In genomic region chr17:47064684-47065083, GRCh38 we compare ENCODE assay signal across 39 cellular contexts.
"Had no signal": no experiment of that assay in that cellular context is flagged by ENCODE, and none has a peak within 500 bp of the region (broad histone marks: within the 10 kb centered on the region; RNA-seq: fewer than 3 reads in every experiment).

No MANE protein-coding gene starts in this region.

- H3K9me3 ChIP-seq: adrenal gland, body of pancreas, breast epithelium had no signal

- ATAC-seq: activated CD4-positive, alpha-beta T cell treated with anti-CD3 and anti-CD28 coated beads for 36 hours; activated CD4-positive, CD25-positive, alpha-beta regulatory T cell treated with anti-CD3 and anti-CD28 coated beads, Interleukin-2, amount 50 U/mL, for 24 hours; activated CD8-positive, alpha-beta memory T cell treated with anti-CD3 and anti-CD28 coated beads, Interleukin-2, amount 10 ng/mL, durations not matched to agents 7 days and 5 days; activated CD8-positive, alpha-beta T cell treated with anti-CD3 and anti-CD28 coated beads, Interleukin-2, amount 10 ng/mL, durations not matched to agents 7 days and 5 days; activated naive CD4-positive, alpha-beta T cell treated with anti-CD3 and anti-CD28 coated beads, Interleukin-2, amount 50 U/mL, for 72 hours; activated T-helper 17 cell treated with anti-CD3 and anti-CD28 coated beads, Interleukin-2, amount 50 U/mL, for 72 hours; body of pancreas had no signal

- H3K4me3 Mint-ChIP-seq: activated CD4-positive, alpha-beta memory T cell treated with anti-CD3 and anti-CD28 coated beads, Interleukin-2, amount 10 ng/mL, durations not matched to agents 7 days and 5 days; activated CD4-positive, alpha-beta T cell treated with anti-CD3 and anti-CD28 coated beads for 36 hours; activated CD4-positive, alpha-beta T cell treated with anti-CD3 and anti-CD28 coated beads, Interleukin-2, amount 10 ng/mL, durations not matched to agents 7 days and 5 days; activated CD8-positive, alpha-beta memory T cell treated with anti-CD3 and anti-CD28 coated beads, Interleukin-2, amount 10 ng/mL, durations not matched to agents 7 days and 5 days; activated CD8-positive, alpha-beta T cell treated with anti-CD3 and anti-CD28 coated beads, Interleukin-2, amount 10 ng/mL, durations not matched to agents 7 days and 5 days; activated naive CD4-positive, alpha-beta T cell treated with anti-CD3 and anti-CD28 coated beads for 36 hours; activated naive CD8-positive, alpha-beta T cell treated with anti-CD3 and anti-CD28 coated beads for 36 hours; activated T-cell treated with anti-CD3 and anti-CD28 coated beads, Interleukin-2, amount 50 U/mL, for 24 hours; activated T-helper 17 cell treated with anti-CD3 and anti-CD28 coated beads, Interleukin-2, amount 50 U/mL, for 72 hours; central memory CD8-positive, alpha-beta T cell; T-helper 1 cell treated with Interleukin-12 subunit alpha and Interleukin-12 subunit beta and Interleukin-4 antibody, amounts not matched to agents 30 μg/mL and 1 μg/mL, for 36 hours; T-helper 2 cell treated with Interferon-gamma antibody and Interleukin-4, amounts not matched to agents 5 μg/mL and 100 μg/mL, for 36 hours had no signal

- H3K27ac ChIP-seq: adrenal gland, body of pancreas, brain microvascular endothelial cell, breast epithelium, VCaP had no signal

- H3K4me3 ChIP-seq: adrenal gland, body of pancreas, breast epithelium had no signal

- FAIRE-seq: astrocyte, TTC549 had no signal

- H3K4me1 ChIP-seq: breast epithelium had no signal

- H3K36me3 ChIP-seq: adrenal gland, breast epithelium had no signal

- DNase-seq: activated CD4-positive, alpha-beta memory T cell treated with anti-CD3 and anti-CD28 coated beads, Interleukin-2, amount 10 ng/mL, durations not matched to agents 7 days and 5 days; activated CD4-positive, alpha-beta T cell treated with anti-CD3 and anti-CD28 coated beads for 1 hour; activated CD4-positive, alpha-beta T cell treated with anti-CD3 and anti-CD28 coated beads for 36 hours; activated CD4-positive, alpha-beta T cell treated with anti-CD3 and anti-CD28 coated beads for 48 hours; activated CD4-positive, alpha-beta T cell treated with anti-CD3 and anti-CD28 coated beads, Interleukin-2, amount 10 ng/mL, durations not matched to agents 7 days and 5 days; activated CD4-positive, alpha-beta T cell treated with anti-CD3 and anti-CD28 coated beads, Interleukin-2, amount 50 U/mL, for 48 hours; activated CD4-positive, CD25-positive, alpha-beta regulatory T cell; activated CD8-positive, alpha-beta memory T cell treated with anti-CD3 and anti-CD28 coated beads for 24 hours; activated CD8-positive, alpha-beta memory T cell treated with anti-CD3 and anti-CD28 coated beads, Interleukin-2, amount 10 ng/mL, durations not matched to agents 7 days and 5 days; activated CD8-positive, alpha-beta memory T cell treated with anti-CD3 and anti-CD28 coated beads, Interleukin-2, amount 50 U/mL, for 48 hours; activated CD8-positive, alpha-beta T cell treated with anti-CD3 and anti-CD28 coated beads, Interleukin-2, amount 10 ng/mL, durations not matched to agents 7 days and 5 days; activated effector memory CD4-positive, alpha-beta T cell treated with anti-CD3 and anti-CD28 coated beads, Interleukin-2, amount 50 U/mL, for 16 hours; activated gamma-delta T cell treated with Interleukin-2 at 50 U/mL for 16 hours; activated naive CD4-positive, alpha-beta T cell; activated naive CD4-positive, alpha-beta T cell treated with anti-CD3 and anti-CD28 coated beads for 36 hours; activated naive CD4-positive, alpha-beta T cell treated with anti-CD3 and anti-CD28 coated beads, Interleukin-2, amount 50 U/mL, for 16 hours; activated naive CD8-positive, alpha-beta T cell treated with anti-CD3 and anti-CD28 coated beads for 36 hours; activated T-cell treated with anti-CD3 and anti-CD28 coated beads, Interleukin-2, amount 50 U/mL, for 24 hours; activated T-cell treated with anti-CD3 and anti-CD28 coated beads, Interleukin-2, amount 50 U/mL, for 48 hours; adrenal gland; amniotic stem cell; aorta; body of pancreas; brain microvascular endothelial cell; cerebellar nuclear complex; SW 1271; T-helper 1 cell; T-helper 2 cell; T-helper 9 cell had no signal

- H3K9me3 Mint-ChIP-seq: activated CD4-positive, alpha-beta memory T cell treated with anti-CD3 and anti-CD28 coated beads, Interleukin-2, amount 10 ng/mL, durations not matched to agents 7 days and 5 days; activated CD4-positive, alpha-beta T cell treated with anti-CD3 and anti-CD28 coated beads, Interleukin-2, amount 10 ng/mL, durations not matched to agents 7 days and 5 days; activated naive CD4-positive, alpha-beta T cell treated with anti-CD3 and anti-CD28 coated beads, Interleukin-2, amount 50 U/mL, for 72 hours; activated naive CD8-positive, alpha-beta T cell treated with anti-CD3 and anti-CD28 coated beads for 36 hours; activated T-cell treated with anti-CD3 and anti-CD28 coated beads, Interleukin-2, amount 50 U/mL, for 24 hours; activated T-helper 17 cell treated with anti-CD3 and anti-CD28 coated beads, Interleukin-2, amount 50 U/mL, for 72 hours; central memory CD8-positive, alpha-beta T cell; T-helper 1 cell treated with Interleukin-12 subunit alpha and Interleukin-12 subunit beta and Interleukin-4 antibody, amounts not matched to agents 30 μg/mL and 1 μg/mL, for 36 hours; T-helper 2 cell treated with Interferon-gamma antibody and Interleukin-4, amounts not matched to agents 5 μg/mL and 100 μg/mL, for 36 hours had no signal

- H3K27me3 Mint-ChIP-seq: activated CD4-positive, alpha-beta memory T cell treated with anti-CD3 and anti-CD28 coated beads, Interleukin-2, amount 10 ng/mL, durations not matched to agents 7 days and 5 days; activated CD4-positive, alpha-beta T cell treated with anti-CD3 and anti-CD28 coated beads for 36 hours; activated CD4-positive, alpha-beta T cell treated with anti-CD3 and anti-CD28 coated beads, Interleukin-2, amount 10 ng/mL, durations not matched to agents 7 days and 5 days; activated CD8-positive, alpha-beta memory T cell treated with anti-CD3 and anti-CD28 coated beads, Interleukin-2, amount 10 ng/mL, durations not matched to agents 7 days and 5 days; activated naive CD8-positive, alpha-beta T cell treated with anti-CD3 and anti-CD28 coated beads for 36 hours; activated T-cell treated with anti-CD3 and anti-CD28 coated beads, Interleukin-2, amount 50 U/mL, for 24 hours; activated T-helper 17 cell treated with anti-CD3 and anti-CD28 coated beads, Interleukin-2, amount 50 U/mL, for 72 hours; central memory CD8-positive, alpha-beta T cell had no signal

- H3K27ac Mint-ChIP-seq: activated CD4-positive, alpha-beta memory T cell treated with anti-CD3 and anti-CD28 coated beads, Interleukin-2, amount 10 ng/mL, durations not matched to agents 7 days and 5 days; activated CD4-positive, alpha-beta T cell treated with anti-CD3 and anti-CD28 coated beads for 36 hours; activated CD4-positive, alpha-beta T cell treated with anti-CD3 and anti-CD28 coated beads, Interleukin-2, amount 10 ng/mL, durations not matched to agents 7 days and 5 days; activated CD8-positive, alpha-beta memory T cell treated with anti-CD3 and anti-CD28 coated beads, Interleukin-2, amount 10 ng/mL, durations not matched to agents 7 days and 5 days; activated CD8-positive, alpha-beta T cell treated with anti-CD3 and anti-CD28 coated beads, Interleukin-2, amount 10 ng/mL, durations not matched to agents 7 days and 5 days; activated naive CD4-positive, alpha-beta T cell treated with anti-CD3 and anti-CD28 coated beads for 36 hours; activated naive CD4-positive, alpha-beta T cell treated with anti-CD3 and anti-CD28 coated beads, Interleukin-2, amount 50 U/mL, for 72 hours; activated naive CD8-positive, alpha-beta T cell treated with anti-CD3 and anti-CD28 coated beads for 36 hours; activated T-cell treated with anti-CD3 and anti-CD28 coated beads, Interleukin-2, amount 50 U/mL, for 24 hours; activated T-helper 17 cell treated with anti-CD3 and anti-CD28 coated beads, Interleukin-2, amount 50 U/mL, for 72 hours; T-helper 1 cell treated with Interleukin-12 subunit alpha and Interleukin-12 subunit beta and Interleukin-4 antibody, amounts not matched to agents 30 μg/mL and 1 μg/mL, for 36 hours; T-helper 2 cell treated with Interferon-gamma antibody and Interleukin-4, amounts not matched to agents 5 μg/mL and 100 μg/mL, for 36 hours had no signal

- H3K27me3 ChIP-seq: adrenal gland, body of pancreas, brain microvascular endothelial cell, breast epithelium had no signal
